In the genomic region with DNA sequence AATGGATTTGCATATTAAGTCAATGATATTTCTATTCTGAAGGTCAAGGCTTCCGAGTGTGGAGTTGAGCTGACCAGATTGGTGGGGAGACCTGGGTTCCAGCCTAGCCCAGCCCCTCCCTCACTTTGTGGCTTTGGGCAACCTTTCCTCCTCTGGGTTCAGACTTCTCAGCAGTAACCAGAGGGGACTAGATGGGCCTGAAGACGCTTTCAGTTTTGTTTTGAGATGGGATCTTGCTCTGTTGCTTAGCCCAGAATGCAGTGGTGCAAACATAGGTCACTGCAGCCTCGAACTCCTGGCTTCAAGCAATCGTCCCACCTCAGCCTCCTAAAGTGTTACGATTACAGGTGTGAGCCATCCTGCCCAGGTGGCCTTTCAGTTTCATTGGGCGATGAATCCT, we compare ENCODE assay signal across 13 cellular contexts.
"Had no signal": no experiment of that assay in that cellular context is flagged by ENCODE, and none has a peak within 500 bp of the region (broad histone marks: within the 10 kb centered on the region; RNA-seq: fewer than 3 reads in every experiment).

No MANE protein-coding gene starts in this region.

- DNase-seq: activated CD4-positive, alpha-beta T cell treated with anti-CD3 and anti-CD28 coated beads for 36 hours; activated CD8-positive, alpha-beta memory T cell treated with anti-CD3 and anti-CD28 coated beads for 24 hours; brain microvascular endothelial cell; dermis blood vessel endothelial cell; hippocampal formation; kidney glomerular epithelial cell; midbrain; small intestine; T-helper 9 cell had no signal

- H3K4me3 ChIP-seq: right atrium auricular region, tibial nerve, vagina had no signal

- H3K27ac Mint-ChIP-seq: activated CD4-positive, alpha-beta T cell treated with anti-CD3 and anti-CD28 coated beads for 36 hours; activated naive CD8-positive, alpha-beta T cell had no signal

- FAIRE-seq: small intestine had no signal

- ATAC-seq: activated CD4-positive, alpha-beta T cell treated with anti-CD3 and anti-CD28 coated beads for 36 hours had no signal

- H3K4me3 Mint-ChIP-seq: activated CD4-positive, alpha-beta T cell treated with anti-CD3 and anti-CD28 coated beads for 36 hours; activated naive CD8-positive, alpha-beta T cell had no signal

- H3K27ac ChIP-seq: brain microvascular endothelial cell, right atrium auricular region, tibial nerve, vagina had no signal

- H3K9me3 ChIP-seq: right atrium auricular region, tibial nerve, vagina had no signal

- H3K36me3 ChIP-seq: brain microvascular endothelial cell, right atrium auricular region, tibial nerve, vagina had no signal
